Comparison of ENCODE assay signal across 13 cellular contexts in genomic region chr12:50102648-50103309, GRCh38. TPM values are rescaled to one million over a fixed set of nuclear protein-coding genes. Genes with fewer than 3 reads are reported as not detected.
DNase-seq lines count a peak whose midpoint lies in the region; ATAC-seq and TF ChIP-seq lines count a peak whose summit lies in the region.
"Had no signal": no experiment of that assay in that cellular context is flagged by ENCODE, and none has a peak within 500 bp of the region (broad histone marks: within the 10 kb centered on the region; RNA-seq: fewer than 3 reads in every experiment).

No MANE protein-coding gene starts in this region.

- DNase-seq in T-helper 17 cell (no peak), T-helper 2 cell (no peak), hepatic stellate cell (ENCODE audit: low spot score) (no peak)
- DNase-seq: activated CD4-positive, CD25-positive, alpha-beta regulatory T cell; AML-193; colonic mucosa; foreskin keratinocyte; NCI-H1048; stimulated activated CD4-positive, alpha-beta T cell treated with anti-CD3 and anti-CD28 coated beads, Interleukin-4, amount 100 ng/mL, for 1 hour had no signal

- peak overlapping the region; percentile 11; the same call in 1 of the 2 replicates for H3K27ac ChIP-seq in BLaER1
- peak overlapping the region; percentile 84 to 94 for H3K27ac ChIP-seq in liver (ENCODE audit: low read depth in 1 of 2, low read length in 2 of 2)
- H3K27ac ChIP-seq: colonic mucosa, foreskin keratinocyte, SJSA1 had no signal

- H3K4me1 Mint-ChIP-seq in T-helper 17 cell, result peaks cover 7% of the 10 kb centered on the region

- WGBS in liver, result 46% methylated on average over 8 of the region's 8 CpGs

- peaks cover 7% of the 10 kb centered on the region for H3K36me3 Mint-ChIP-seq in T-helper 17 cell (ENCODE audit: low read depth)

- H3K4me3 Mint-ChIP-seq in T-helper 17 cell, result no peak overlapping the region

- peak overlapping the region; percentile 72 for H3K27ac Mint-ChIP-seq in T-helper 17 cell

- H3K27me3 ChIP-seq in BLaER1 (no peaks in the 10 kb centered on the region), liver (ENCODE audit: control insufficient read depth in 4 of 4, insufficient read depth in 4 of 4, low read length in 3 of 4) (no peaks in the 10 kb centered on the region)
- H3K27me3 ChIP-seq: colonic mucosa, foreskin keratinocyte, SJSA1 had no signal

- no peak for ATAC-seq in T-helper 17 cell
- no peak for ATAC-seq in HG03159 (IDR thresholded peaks at IDR 0.05; ENCODE audit: unreplicated experiment)
- ATAC-seq: foreskin keratinocyte had no signal

- TF ChIP-seq CTCF in liver (IDR thresholded peaks at IDR 0.05; ENCODE audit: low read depth, low read length, missing input control), result no peak

- no peaks in the 10 kb centered on the region for H3K27me3 Mint-ChIP-seq in T-helper 17 cell

- H3K36me3 ChIP-seq in BLaER1 (peaks cover 48% of the 10 kb centered on the region), liver (ENCODE audit: control insufficient read depth in 4 of 4, insufficient read depth in 3 of 4, low read depth in 1 of 4, low read length in 3 of 4) (peaks cover 2 to 25% (median 21%) of the 10 kb centered on the region in 4 donors)

- peak; percentile 17 to 52 for TF ChIP-seq RAD21 in liver (IDR thresholded peaks at IDR 0.05)

- no peak overlapping the region for H3K4me2 ChIP-seq in BLaER1

- H3K9ac ChIP-seq in BLaER1 (no peak overlapping the region; the same call in 1 of the 2 replicates), liver (ENCODE audit: low read depth in 1 of 2, low read length in 2 of 2) (peak overlapping the region in 1 of 2 donors; percentile 59)

- H3K4me1 ChIP-seq in BLaER1 (peaks cover 29% of the 10 kb centered on the region), liver (ENCODE audit: control insufficient read depth in 4 of 4, insufficient read depth in 4 of 4, low read length in 3 of 4) (peaks cover 11 to 67% (median 46%) of the 10 kb centered on the region in 4 donors)
- H3K4me1 ChIP-seq: colonic mucosa, SJSA1 had no signal

- no peaks in the 10 kb centered on the region for H3K9me3 ChIP-seq in BLaER1
- H3K9me3 ChIP-seq in T-helper 17 cell (ENCODE audit: control insufficient read depth, low read length, poor library complexity, severe bottlenecking), result no peaks in the 10 kb centered on the region
- no peaks in the 10 kb centered on the region for H3K9me3 ChIP-seq in liver (ENCODE audit: control insufficient read depth in 4 of 4, low read length in 3 of 4)
- H3K9me3 ChIP-seq: colonic mucosa, SJSA1 had no signal

- H3K4me3 ChIP-seq in BLaER1, result no peak overlapping the region
- H3K4me3 ChIP-seq in liver (ENCODE audit: low read depth in 1 of 3, low read length in 3 of 3), result no peak overlapping the region
- H3K4me3 ChIP-seq: colonic mucosa, SJSA1 had no signal

- peaks cover 14% of the 10 kb centered on the region; the same call in 1 of the 2 replicates for H4K20me1 ChIP-seq in BLaER1

TF ChIP-seq in liver, 16 proteins besides CTCF, POLR2A, EP300 and RAD21:
- peak; percentile 99 for TF ChIP-seq HNF4G (IDR thresholded peaks at IDR 0.05)
- TF ChIP-seq ZBTB33 (IDR thresholded peaks at IDR 0.05), result peak; percentile 86
- peak in 1 of 2 donors; percentile 57 for TF ChIP-seq JUND (IDR thresholded peaks at IDR 0.05)
- peak; percentile 88 for TF ChIP-seq YY1 (IDR thresholded peaks at IDR 0.05)
- TF ChIP-seq REST (IDR thresholded peaks at IDR 0.05), result peak; percentile 89
- TF ChIP-seq NR2F2 (IDR thresholded peaks at IDR 0.05), result peak; percentile 51
- TF ChIP-seq HNF4A (conservative IDR thresholded peaks at IDR 0.05), result peak; percentile 99 to 100
- TF ChIP-seq SP1 (IDR thresholded peaks at IDR 0.05), result peak; percentile 98
- peak; percentile 70 for TF ChIP-seq TAF1 (conservative IDR thresholded peaks at IDR 0.05)
- peak; percentile 70 for TF ChIP-seq ATF3 (IDR thresholded peaks at IDR 0.05)
- peak in 1 of 2 donors; percentile 50 for TF ChIP-seq EGR1 (IDR thresholded peaks at IDR 0.05; ENCODE audit: low read depth in 2 of 2)
- TF ChIP-seq GABPA (IDR thresholded peaks at IDR 0.05 in 1 of 2, conservative IDR thresholded peaks at IDR 0.05 in 1 of 2), result peak in 1 of 2 donors; percentile 38
- peak; percentile 94 for TF ChIP-seq RXRA (IDR thresholded peaks at IDR 0.05)
- peak; percentile 85 for TF ChIP-seq MAX (IDR thresholded peaks at IDR 0.05)
- peak; percentile 64 for TF ChIP-seq FOXA2 (IDR thresholded peaks at IDR 0.05)
- peak; percentile 59 for TF ChIP-seq FOXA1 (IDR thresholded peaks at IDR 0.05)

RNA-seq across cellular contexts. Expression of gene GPD1, which starts 1.0 kb away (rescaled TPM):
- total RNA-seq in T-helper 17 cell (1 to 10 TPM in 1 of 2 donors, under 1 TPM in 1; 0.77 to 1.0 TPM), liver (100 to 1,000 TPM in 1 of 2 donors, 10 to 100 TPM in 1; 12.0 to 323 TPM)
- polyA plus RNA-seq in liver, result 100 to 1,000 TPM in 1 of 2 donors, 10 to 100 TPM in 1; 43.8 to 127 TPM
- total RNA-seq: SJSA1 had no signal

RNA-seq across cellular contexts. Expression of gene COX14, which starts 9.3 kb away (rescaled TPM):
- total RNA-seq in T-helper 17 cell (10 to 100 TPM; 40.1 to 45.1 TPM), liver (10 to 100 TPM; 26.7 to 29.6 TPM)
- polyA plus RNA-seq in liver, result 100 to 1,000 TPM in 1 of 2 donors, 10 to 100 TPM in 1; 77.4 to 172 TPM

RNA-seq across cellular contexts. Expression of gene SMARCD1, which starts 17.6 kb away (rescaled TPM):
- total RNA-seq in T-helper 17 cell (10 to 100 TPM; 74.0 to 93.6 TPM), liver (10 to 100 TPM; 19.1 to 24.4 TPM)
- polyA plus RNA-seq in liver, result 10 to 100 TPM in 1 of 2 donors, 1 to 10 TPM in 1; 4.6 to 11.6 TPM

RNA-seq across cellular contexts. Expression of gene ASIC1, which starts 45.4 kb away (rescaled TPM):
- total RNA-seq in T-helper 17 cell (1 to 10 TPM in 1 of 2 donors, under 1 TPM in 1; 0.17 to 1.1 TPM), liver (under 1 TPM; 0.05 to 0.08 TPM)
- under 1 TPM in 1 of 2 donors, not detected in 1; 0.06 TPM for polyA plus RNA-seq in liver

Comparison
In these comparisons a context has a peak if more than half of its experiments do, and no peak if none do; other contexts are left out.
1. RNA of gene GPD1, which starts 1.0 kb away (total RNA-seq): 12.0 to 323 TPM in liver; 0.77 to 1.0 TPM in T-helper 17 cell; every median in the first group is over 4 times any median in the second.